ENCODE assay signal across 16 cellular contexts in genomic region chr22:40586781-40587180, GRCh38. TPM values are rescaled to one million over a fixed set of nuclear protein-coding genes. Genes with fewer than 3 reads are reported as not detected.
DNase-seq lines count a peak whose midpoint lies in the region; ATAC-seq and TF ChIP-seq lines count a peak whose summit lies in the region.
"Had no signal": no experiment of that assay in that cellular context is flagged by ENCODE, and none has a peak within 500 bp of the region (broad histone marks: within the 10 kb centered on the region; RNA-seq: fewer than 3 reads in every experiment).

No MANE protein-coding gene starts in this region.

- H3K4me2 ChIP-seq in GM23338 (no peak overlapping the region), neural progenitor cell (no peak overlapping the region)

- no peaks in the 10 kb centered on the region for H3K27me3 ChIP-seq in GM23338 (ENCODE audit: insufficient read depth)
- H3K27me3 ChIP-seq in neural progenitor cell: no peaks in the 10 kb centered on the region

- H3K27me3 Mint-ChIP-seq in activated naive CD4-positive, alpha-beta T cell treated with anti-CD3 and anti-CD28 coated beads for 36 hours (ENCODE audit: low read depth): no peaks in the 10 kb centered on the region
- no peaks in the 10 kb centered on the region for H3K27me3 Mint-ChIP-seq in GM23338 (ENCODE audit: insufficient read depth, low read depth, poor library complexity)
- H3K27me3 Mint-ChIP-seq in WTC11 (ENCODE audit: low read depth): no peaks in the 10 kb centered on the region
- peaks cover 3% of the 10 kb centered on the region for H3K27me3 Mint-ChIP-seq in neural progenitor cell (ENCODE audit: insufficient read depth, low read depth)

- H3K9me2 ChIP-seq in GM23338 (ENCODE audit: insufficient read depth): no peaks in the 10 kb centered on the region

- H3K79me2 ChIP-seq in GM23338 (replicated peaks; ENCODE audit: insufficient read depth) (peaks cover 44% of the 10 kb centered on the region), neural progenitor cell (ENCODE audit: low read depth) (peaks cover 21% of the 10 kb centered on the region)

- peak overlapping the region; percentile 24 for H3K27ac Mint-ChIP-seq in activated naive CD4-positive, alpha-beta T cell treated with anti-CD3 and anti-CD28 coated beads for 36 hours
- H3K27ac Mint-ChIP-seq in GM23338 (no peak overlapping the region), WTC11 (peak overlapping the region; percentile 74), neural progenitor cell (no peak overlapping the region)
- H3K27ac Mint-ChIP-seq: CD8-positive, alpha-beta T cell; HFFc6 had no signal

- H3K9me3 Mint-ChIP-seq in activated naive CD4-positive, alpha-beta T cell treated with anti-CD3 and anti-CD28 coated beads for 36 hours: no peaks in the 10 kb centered on the region
- H3K9me3 Mint-ChIP-seq in GM23338: peaks cover 20% of the 10 kb centered on the region; the same call in 2 of the 3 replicates
- peaks cover 24% of the 10 kb centered on the region for H3K9me3 Mint-ChIP-seq in WTC11
- H3K9me3 Mint-ChIP-seq in neural progenitor cell: peaks cover 15% of the 10 kb centered on the region
- H3K9me3 Mint-ChIP-seq: CD14-positive monocyte, HFFc6 had no signal

- TF ChIP-seq CTCF in GM23338 (conservative IDR thresholded peaks at IDR 0.05; ENCODE audit: low read depth in 2 of 2) (no peak), WTC11 (IDR thresholded peaks at IDR 0.05) (no peak), neural progenitor cell (IDR thresholded peaks at IDR 0.05) (no peak), GM10266 (IDR thresholded peaks at IDR 0.05; ENCODE audit: control insufficient read depth, insufficient read depth, low read depth, missing control alignments) (no peak)

- peak overlapping the region; percentile 67 for H3K27ac ChIP-seq in GM23338 (ENCODE audit: low read depth)
- peak overlapping the region; percentile 5 for H3K27ac ChIP-seq in neural progenitor cell
- H3K27ac ChIP-seq in substantia nigra (ENCODE audit: low read depth, low read length, poor library complexity, severe bottlenecking): no peak overlapping the region
- H3K27ac ChIP-seq: 22Rv1 had no signal

- H3K4me1 Mint-ChIP-seq in activated naive CD4-positive, alpha-beta T cell treated with anti-CD3 and anti-CD28 coated beads for 36 hours (ENCODE audit: low read depth): peaks cover 38% of the 10 kb centered on the region
- H3K4me1 Mint-ChIP-seq in GM23338: no peaks in the 10 kb centered on the region; the same call in 2 of the 3 replicates
- H3K4me1 Mint-ChIP-seq in WTC11: peaks cover 4% of the 10 kb centered on the region
- H3K4me1 Mint-ChIP-seq in neural progenitor cell: peaks cover 4% of the 10 kb centered on the region

- H3K4me3 ChIP-seq in GM23338 (no peak overlapping the region), neural progenitor cell (no peak overlapping the region)
- H3K4me3 ChIP-seq: HAP-1 had no signal

- no peaks in the 10 kb centered on the region for H3K9me3 ChIP-seq in neural progenitor cell (ENCODE audit: low read depth)
- H3K9me3 ChIP-seq: HAP-1 had no signal

- H3K36me3 ChIP-seq in GM23338 (ENCODE audit: insufficient read depth) (0 out of 2 replicates have a peak, but pooled peaks cover 2% of the 10 kb centered on the region), neural progenitor cell (peaks cover 5% of the 10 kb centered on the region)
- H3K36me3 ChIP-seq: HAP-1 had no signal

- H2AFZ ChIP-seq in GM23338 (no peak overlapping the region), neural progenitor cell (replicated peaks) (no peak overlapping the region)

- peaks cover 7% of the 10 kb centered on the region; the same call in 1 of the 2 replicates for H4K20me1 ChIP-seq in GM23338 (replicated peaks; ENCODE audit: insufficient read depth)
- peaks cover 3% of the 10 kb centered on the region for H4K20me1 ChIP-seq in neural progenitor cell (ENCODE audit: low read depth)

- H3K4me3 Mint-ChIP-seq in activated naive CD4-positive, alpha-beta T cell treated with anti-CD3 and anti-CD28 coated beads for 36 hours: no peak overlapping the region
- H3K4me3 Mint-ChIP-seq in GM23338: no peak overlapping the region
- no peak overlapping the region for H3K4me3 Mint-ChIP-seq in WTC11
- H3K4me3 Mint-ChIP-seq in neural progenitor cell: no peak overlapping the region
- H3K4me3 Mint-ChIP-seq: CD8-positive, alpha-beta T cell; HFFc6 had no signal

- DNase-seq in activated naive CD4-positive, alpha-beta T cell treated with anti-CD3 and anti-CD28 coated beads for 36 hours: no peak
- DNase-seq in activated naive CD4-positive, alpha-beta T cell (lab: John Stamatoyannopoulos, UW): no peak
- no peak for DNase-seq in GM23338 (ENCODE audit: low spot score)
- no peak for DNase-seq in WTC11 (ENCODE audit: low spot score)
- no peak for DNase-seq in neural progenitor cell (ENCODE audit: low spot score)
- no peak for DNase-seq in substantia nigra (lab: John Stamatoyannopoulos, UW)
- no peak for DNase-seq in NCI-H2107 treated with DMSO at 0.1 percent for 48 hours (lab: John Stamatoyannopoulos, UW; ENCODE audit: unreplicated experiment)
- no peak for DNase-seq in GM10266 (ENCODE audit: extremely low spot score)
- DNase-seq: CD8-positive, alpha-beta T cell; COR-L47; DMS153; EL; HFFc6 had no signal

- POLR2A ChIA-PET in WTC11 (lab: Charles Lee): no interaction called here

- no peaks in the 10 kb centered on the region; the same call in 1 of the 2 replicates for H3F3A ChIP-seq in GM23338 (replicated peaks; ENCODE audit: low read depth)
- peaks cover 14% of the 10 kb centered on the region for H3F3A ChIP-seq in neural progenitor cell (ENCODE audit: low read depth)

- CTCF ChIA-PET in activated naive CD4-positive, alpha-beta T cell treated with anti-CD3 and anti-CD28 coated beads for 36 hours (lab: Charles Lee): interaction anchor here (1.0 kb wide), 1 partner anchor 60 kb away, joined by 3 read pairs; no protein-coding TSS in a partner anchor
- CTCF ChIA-PET in WTC11 (lab: Charles Lee): no interaction called here

- H3K4me1 ChIP-seq in GM23338 (ENCODE audit: insufficient read depth) (no peaks in the 10 kb centered on the region), neural progenitor cell (no peaks in the 10 kb centered on the region)

- intact Hi-C loops in activated naive CD4-positive, alpha-beta T cell treated with anti-CD3 and anti-CD28 coated beads for 36 hours (cut with micrococcal nuclease): no loop called here

- H3K36me3 Mint-ChIP-seq in activated naive CD4-positive, alpha-beta T cell treated with anti-CD3 and anti-CD28 coated beads for 36 hours (ENCODE audit: low read depth): peaks cover 20% of the 10 kb centered on the region
- H3K36me3 Mint-ChIP-seq in GM23338 (ENCODE audit: low read depth): peaks cover 30% of the 10 kb centered on the region
- peaks cover 21% of the 10 kb centered on the region for H3K36me3 Mint-ChIP-seq in WTC11
- peaks cover 31% of the 10 kb centered on the region for H3K36me3 Mint-ChIP-seq in neural progenitor cell

- no peak overlapping the region for H3K9ac ChIP-seq in neural progenitor cell

- no peak for ATAC-seq in GM23338
- ATAC-seq in WTC11: no peak
- ATAC-seq: CD8-positive, alpha-beta T cell had no signal

TF ChIP-seq in GM23338, 12 proteins besides CTCF, POLR2A, EP300 and RAD21 (continues in another document):
- TF ChIP-seq EZH2 (IDR thresholded peaks at IDR 0.05; ENCODE audit: low read depth, unreplicated experiment): no peak
- TF ChIP-seq CREB1 (CRISPR knock-in tag; IDR thresholded peaks at IDR 0.05; ENCODE audit: low read depth): no peak

TF ChIP-seq in WTC11, 78 proteins besides CTCF, POLR2A, EP300 and RAD21 (continues in another document):
- no peak for TF ChIP-seq NFE2L1 (CRISPR knock-in tag; IDR thresholded peaks at IDR 0.05)
- no peak for TF ChIP-seq STAT6 (CRISPR knock-in tag; conservative IDR thresholded peaks at IDR 0.05; ENCODE audit: low read depth)
- TF ChIP-seq SMAD3 (CRISPR knock-in tag; IDR thresholded peaks at IDR 0.05; ENCODE audit: borderline replicate concordance): no peak
- TF ChIP-seq PREB (CRISPR knock-in tag; IDR thresholded peaks at IDR 0.05; ENCODE audit: borderline replicate concordance): no peak
- no peak for TF ChIP-seq FOXJ3 (CRISPR knock-in tag; IDR thresholded peaks at IDR 0.05; ENCODE audit: borderline replicate concordance)

RNA-seq across cellular contexts. Expression of gene MRTFA, which starts 49.7 kb away (rescaled TPM):
- total RNA-seq in activated naive CD4-positive, alpha-beta T cell treated with anti-CD3 and anti-CD28 coated beads for 36 hours: 10 to 100 TPM; 47.2 to 48.9 TPM
- total RNA-seq in GM23338 (2014; rRNA removed; shearing (Covaris generic)): 85.2 and 92.4 TPM in 2 replicates
- 18.1 and 19.3 TPM in 2 replicates for polyA plus RNA-seq in GM23338 (2016; fragmentation: Nextera tagmentation; extraction: Ambion mirVana)
- total RNA-seq in WTC11 (2021) (39.7 to 49.8 TPM (median 48.4 TPM) in 3 replicates), neural progenitor cell (ENCODE audit: low replicate concordance) (11.3 and 40.9 TPM in 2 replicates)

Comparison
In these comparisons a context has a peak if more than half of its experiments do, and no peak if none do; other contexts are left out.
1. H3K27ac Mint-ChIP-seq: peak in activated naive CD4-positive, alpha-beta T cell treated with anti-CD3 and anti-CD28 coated beads for 36 hours (single experiment) and WTC11 (single experiment); none in GM23338 (single experiment) and neural progenitor cell (single experiment).